In the genomic region with DNA sequence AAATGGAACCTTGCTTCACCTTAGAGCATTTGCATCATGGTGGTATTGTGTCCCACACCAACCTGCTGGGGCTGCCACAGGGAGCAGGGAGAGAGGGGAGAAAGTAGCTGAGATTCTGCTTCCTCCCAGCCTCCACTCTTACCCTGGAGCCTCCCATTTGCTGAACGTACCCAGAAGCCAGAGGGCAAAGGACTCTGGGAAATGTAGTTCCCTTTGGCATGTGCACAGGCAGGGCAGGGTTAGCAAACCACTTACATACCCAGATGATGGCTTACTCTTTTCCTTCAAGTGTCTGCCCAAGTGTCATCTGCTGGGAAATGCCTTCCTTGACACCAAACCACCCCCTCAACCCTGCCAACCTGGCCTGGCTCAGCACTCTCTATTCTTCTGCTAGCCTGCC, we compare ENCODE assay signal across 1 cellular context.
TF ChIP-seq lines count a peak whose summit lies in the region.

No MANE protein-coding gene starts in this region.

TF ChIP-seq in H1, 55 proteins besides CTCF, POLR2A, EP300 and RAD21:
- no peak for TF ChIP-seq SUZ12 (IDR thresholded peaks at IDR 0.05; ENCODE audit: low read length)
- TF ChIP-seq SIX5 (IDR thresholded peaks at IDR 0.05; ENCODE audit: low read depth, low read length), result peak; percentile 45
- TF ChIP-seq ASH2L (IDR thresholded peaks at IDR 0.05; ENCODE audit: low read length), result no peak
- TF ChIP-seq CHD2 (IDR thresholded peaks at IDR 0.05; ENCODE audit: low read length), result no peak
TF ChIP-seq in H1: peak in this region for 1.
